9 cellular contexts compared by ENCODE assay signal in the genomic region with DNA sequence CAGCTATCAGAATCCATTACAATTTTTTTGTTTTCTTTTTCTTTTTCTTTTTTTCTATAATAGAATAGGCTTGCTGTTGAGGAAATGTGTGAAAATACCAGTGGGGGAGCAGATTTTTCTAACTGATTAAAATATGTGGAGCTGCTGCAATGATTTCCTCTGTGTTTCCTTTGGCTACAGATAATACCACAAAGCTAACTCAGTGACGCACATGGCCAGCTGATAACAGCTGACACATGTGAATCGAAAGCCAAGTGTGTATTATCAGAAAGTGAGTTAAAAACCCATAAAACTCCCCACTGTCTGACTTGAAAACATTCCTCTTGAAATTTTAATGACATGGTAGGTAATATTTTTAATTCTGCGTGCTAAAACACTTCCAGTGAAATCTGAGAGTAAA.
DNase-seq lines count a peak whose midpoint lies in the region; ATAC-seq, FAIRE-seq and TF ChIP-seq lines count a peak whose summit lies in the region.
"Had no signal": no experiment of that assay in that cellular context is flagged by ENCODE, and none has a peak within 500 bp of the region (broad histone marks: within the 10 kb centered on the region; RNA-seq: fewer than 3 reads in every experiment).

No MANE protein-coding gene starts in this region.

- CTCF ChIA-PET in AG04449 (lab: Yijun Ruan, JAX): interaction anchor here (1.2 kb wide), 1 partner anchor 32 kb away, joined by 3 read pairs; no protein-coding TSS in a partner anchor

- H3K36me3 ChIP-seq in endocrine pancreas (ENCODE audit: control insufficient read depth, insufficient read depth, low read length) (no peaks in the 10 kb centered on the region), kidney (ENCODE audit: control insufficient read depth in 1 of 2, insufficient read depth in 2 of 2, low read length in 2 of 2) (no peaks in the 10 kb centered on the region)

- H3K27me3 ChIP-seq in endocrine pancreas (ENCODE audit: control insufficient read depth, insufficient read depth, low read length): no peaks in the 10 kb centered on the region

- H3K9me3 ChIP-seq in endocrine pancreas (ENCODE audit: control insufficient read depth, low read length) (no peaks in the 10 kb centered on the region), kidney (ENCODE audit: control insufficient read depth in 1 of 2, low read length in 2 of 2) (no peaks in the 10 kb centered on the region)

- H3K4me1 ChIP-seq in endocrine pancreas (ENCODE audit: control insufficient read depth, insufficient read depth, low read length) (peaks cover 3% of the 10 kb centered on the region), kidney (ENCODE audit: control insufficient read depth in 1 of 2, insufficient read depth in 1 of 2, low read depth in 1 of 2, low read length in 2 of 2) (no peaks in the 10 kb centered on the region)

- no peak overlapping the region for H3K27ac ChIP-seq in kidney (ENCODE audit: low read depth in 2 of 2, low read length in 2 of 2)

- DNase-seq in AG04449 (ENCODE audit: low read depth, low spot score): peak; percentile 84
- peak; percentile 18 for DNase-seq in OCI-M2 (lab: John Stamatoyannopoulos, UW; ENCODE audit: unreplicated experiment)
- DNase-seq in stimulated activated CD8-positive, alpha-beta memory T cell treated with anti-CD3 and anti-CD28 coated beads, Interleukin-15, amount 100 ng/mL, for 1 hour (ENCODE audit: low read depth): peak; percentile 14
- DNase-seq in DMS 273 (lab: John Stamatoyannopoulos, UW; ENCODE audit: unreplicated experiment): no peak
- no peak for DNase-seq in NCI-H1436 (lab: John Stamatoyannopoulos, UW)
- DNase-seq in kidney: no peak

- peak; percentile 89 for ATAC-seq in GM19351 (IDR thresholded peaks at IDR 0.05; ENCODE audit: unreplicated experiment)

- POLR2A ChIA-PET in AG04449 (lab: Yijun Ruan, JAX): no interaction called here

- FAIRE-seq in kidney (lab: Jason Lieb, UNC): no peak
- FAIRE-seq: bronchial epithelial cell had no signal

- H3K4me3 ChIP-seq in AG04449 (ENCODE audit: low read depth, low read length) (no peak overlapping the region), endocrine pancreas (ENCODE audit: control insufficient read depth, insufficient read depth, low read length) (peak overlapping the region; percentile 11), kidney (ENCODE audit: low read length in 2 of 2) (no peak overlapping the region)

- H3K9ac ChIP-seq in endocrine pancreas (ENCODE audit: control insufficient read depth, insufficient read depth, low read length) (no peak overlapping the region), kidney (ENCODE audit: low read length in 2 of 2) (no peak overlapping the region)

- TF ChIP-seq CTCF in AG04449 (IDR thresholded peaks at IDR 0.05; ENCODE audit: insufficient read depth, low read length, missing control alignments): no peak
- no peak for TF ChIP-seq CTCF in kidney (IDR thresholded peaks at IDR 0.05; ENCODE audit: borderline replicate concordance, extremely low read depth, insufficient read depth)

- intact Hi-C loops in kidney (cut with DNase I): no loop called here

Comparison
In these comparisons a context has a peak if more than half of its experiments do, and no peak if none do; other contexts are left out.
1. DNase-seq: peak in AG04449 (single experiment), OCI-M2 (single experiment) and stimulated activated CD8-positive, alpha-beta memory T cell treated with anti-CD3 and anti-CD28 coated beads, Interleukin-15, amount 100 ng/mL, for 1 hour (single experiment); none in DMS 273 (single experiment), NCI-H1436 (single experiment) and kidney (single experiment).